Comparison of ENCODE assay signal across 29 cellular contexts in genomic region chr9:22157271-22157670, GRCh38.
DNase-seq lines count a peak whose midpoint lies in the region; ATAC-seq and TF ChIP-seq lines count a peak whose summit lies in the region.
"Had no signal": no experiment of that assay in that cellular context is flagged by ENCODE, and none has a peak within 500 bp of the region (broad histone marks: within the 10 kb centered on the region; RNA-seq: fewer than 3 reads in every experiment).

No MANE protein-coding gene starts in this region.

- peak overlapping the region in 6 of 11 experiments; percentile 14 to 88 (median 61); a peak in 9 of 22 replicates for H3K4me2 ChIP-seq in BLaER1 treated with 17β-estradiol and CSF1 and Interleukin-3, amounts not matched to agents 10 nM and 100 nM

- H3K36me3 ChIP-seq in BLaER1 treated with 17β-estradiol and CSF1 and Interleukin-3, amounts not matched to agents 10 nM and 100 nM = no peaks in the 10 kb centered on the region
- H3K36me3 ChIP-seq: right atrium auricular region, SJSA1 had no signal

- H3K4me3 Mint-ChIP-seq in mesothelial cell of epicardium = no peak overlapping the region
- H3K4me3 Mint-ChIP-seq: activated CD8-positive, alpha-beta T cell treated with anti-CD3 and anti-CD28 coated beads for 36 hours; activated naive CD4-positive, alpha-beta T cell treated with anti-CD3 and anti-CD28 coated beads, Interleukin-2, amount 50 U/mL, for 24 hours; activated T-helper 17 cell treated with anti-CD3 and anti-CD28 coated beads, Interleukin-2, amount 50 U/mL, for 72 hours; B cell; H9; neural crest cell had no signal

- H3K9ac ChIP-seq in BLaER1 treated with 17β-estradiol and CSF1 and Interleukin-3, amounts not matched to agents 10 nM and 100 nM = peak overlapping the region in 1 of 11 experiments; percentile 64; a peak in 1 of 22 replicates

- H3K27ac ChIP-seq in BLaER1 treated with 17β-estradiol and CSF1 and Interleukin-3, amounts not matched to agents 10 nM and 100 nM = peak overlapping the region in 5 of 11 experiments; percentile 80 to 97 (median 87); a peak in 7 of 22 replicates
- H3K27ac ChIP-seq: right atrium auricular region, SJSA1 had no signal

- peaks cover 62% of the 10 kb centered on the region for H3K4me1 Mint-ChIP-seq in mesothelial cell of epicardium
- H3K4me1 Mint-ChIP-seq: activated T-helper 17 cell treated with anti-CD3 and anti-CD28 coated beads, Interleukin-2, amount 50 U/mL, for 72 hours; H9 had no signal

- no peaks in the 10 kb centered on the region for H3K9me3 Mint-ChIP-seq in mesothelial cell of epicardium
- no peaks in the 10 kb centered on the region for H3K9me3 Mint-ChIP-seq in activated naive CD4-positive, alpha-beta T cell treated with anti-CD3 and anti-CD28 coated beads, Interleukin-2, amount 50 U/mL, for 72 hours
- H3K9me3 Mint-ChIP-seq: activated CD8-positive, alpha-beta T cell treated with anti-CD3 and anti-CD28 coated beads for 36 hours; activated naive CD4-positive, alpha-beta T cell treated with anti-CD3 and anti-CD28 coated beads, Interleukin-2, amount 50 U/mL, for 24 hours; activated T-helper 17 cell treated with anti-CD3 and anti-CD28 coated beads, Interleukin-2, amount 50 U/mL, for 72 hours; H9; neural crest cell had no signal

- peak overlapping the region; percentile 81 for H3K27ac Mint-ChIP-seq in mesothelial cell of epicardium
- H3K27ac Mint-ChIP-seq in activated naive CD4-positive, alpha-beta T cell treated with anti-CD3 and anti-CD28 coated beads, Interleukin-2, amount 50 U/mL, for 72 hours = no peak overlapping the region
- H3K27ac Mint-ChIP-seq: activated CD8-positive, alpha-beta T cell treated with anti-CD3 and anti-CD28 coated beads for 36 hours; activated naive CD4-positive, alpha-beta T cell treated with anti-CD3 and anti-CD28 coated beads, Interleukin-2, amount 50 U/mL, for 24 hours; activated T-helper 17 cell treated with anti-CD3 and anti-CD28 coated beads, Interleukin-2, amount 50 U/mL, for 72 hours; B cell; H9 had no signal

- no peaks in the 10 kb centered on the region for H4K20me1 ChIP-seq in BLaER1 treated with 17β-estradiol and CSF1 and Interleukin-3, amounts not matched to agents 10 nM and 100 nM

- H3K4me3 ChIP-seq in BLaER1 treated with 17β-estradiol and CSF1 and Interleukin-3, amounts not matched to agents 10 nM and 100 nM = no peak overlapping the region; a peak in 1 of 20 replicates
- H3K4me3 ChIP-seq in choroid plexus epithelial cell (ENCODE audit: low read depth, low read length) = no peak overlapping the region
- H3K4me3 ChIP-seq: right atrium auricular region, SJSA1 had no signal

- ATAC-seq in activated naive CD4-positive, alpha-beta T cell treated with anti-CD3 and anti-CD28 coated beads, Interleukin-2, amount 50 U/mL, for 72 hours = no peak
- ATAC-seq: activated CD8-positive, alpha-beta T cell treated with anti-CD3 and anti-CD28 coated beads for 36 hours; activated T-helper 17 cell treated with anti-CD3 and anti-CD28 coated beads, Interleukin-2, amount 50 U/mL, for 72 hours had no signal

- H3K36me3 Mint-ChIP-seq in mesothelial cell of epicardium = no peaks in the 10 kb centered on the region
- H3K36me3 Mint-ChIP-seq in activated naive CD4-positive, alpha-beta T cell treated with anti-CD3 and anti-CD28 coated beads, Interleukin-2, amount 50 U/mL, for 72 hours = no peaks in the 10 kb centered on the region
- H3K36me3 Mint-ChIP-seq: activated naive CD4-positive, alpha-beta T cell treated with anti-CD3 and anti-CD28 coated beads, Interleukin-2, amount 50 U/mL, for 24 hours had no signal

- no peaks in the 10 kb centered on the region for H3K9me3 ChIP-seq in BLaER1 treated with 17β-estradiol and CSF1 and Interleukin-3, amounts not matched to agents 10 nM and 100 nM (replicated peaks in 1 of 11)
- H3K9me3 ChIP-seq: right atrium auricular region, SJSA1 had no signal

- peak; percentile 43 for DNase-seq in OCI-M2 (lab: John Stamatoyannopoulos, UW; ENCODE audit: unreplicated experiment)
- peak; percentile 57 for DNase-seq in choroid plexus epithelial cell (ENCODE audit: low read depth)
- no peak for DNase-seq in mesothelial cell of epicardium (ENCODE audit: low spot score in 2 of 2, unreplicated experiment in 2 of 2)
- no peak for DNase-seq in GM19238 (ENCODE audit: insufficient read length, low spot score)
- no peak for DNase-seq in activated CD4-positive, alpha-beta T cell treated with anti-CD3 and anti-CD28 coated beads for 48 hours
- no peak for DNase-seq in activated naive CD4-positive, alpha-beta T cell treated with anti-CD3 and anti-CD28 coated beads, Interleukin-2, amount 50 U/mL, for 72 hours (ENCODE audit: low spot score in 2 of 2)
- DNase-seq in NCI-H510A treated with DMSO at 0.1 percent for 48 hours (lab: John Stamatoyannopoulos, UW) = no peak
- DNase-seq: activated CD4-positive, CD25-positive, alpha-beta regulatory T cell treated with anti-CD3 and anti-CD28 coated beads, Interleukin-2, amount 50 U/mL, for 72 hours; activated CD8-positive, alpha-beta T cell treated with anti-CD3 and anti-CD28 coated beads for 36 hours; anterior cingulate cortex; central memory CD4-positive, alpha-beta T cell; DMS53; H9; islet precursor cell; Karpas-422; NCI-H1436; NCI-H510A; NK-92 treated with Interleukin-12 subunit alpha and Interleukin-12 subunit beta, amount 100 ng/mL, for 24 hours; stimulated activated CD4-positive, alpha-beta T cell treated with anti-CD3 and anti-CD28 coated beads, Interleukin-12 subunit alpha, Interleukin-12 subunit beta, amount 100 ng/mL, for 4 hours; stimulated activated CD4-positive, alpha-beta T cell treated with anti-CD3 and anti-CD28 coated beads, Interleukin-4, amount 100 ng/mL, for 1 hour; T-helper 2 cell; trophoblast cell had no signal

- H3K27me3 Mint-ChIP-seq in mesothelial cell of epicardium (ENCODE audit: low read depth) = no peaks in the 10 kb centered on the region
- H3K27me3 Mint-ChIP-seq: activated naive CD4-positive, alpha-beta T cell treated with anti-CD3 and anti-CD28 coated beads, Interleukin-2, amount 50 U/mL, for 24 hours; B cell had no signal

- H3K27me3 ChIP-seq in BLaER1 treated with 17β-estradiol and CSF1 and Interleukin-3, amounts not matched to agents 10 nM and 100 nM = no peaks in the 10 kb centered on the region
- H3K27me3 ChIP-seq: right atrium auricular region, SJSA1 had no signal

- peaks cover 0 to 87% (median 37%) of the 10 kb centered on the region in 10 experiments; a peak in 16 of 20 replicates for H3K4me1 ChIP-seq in BLaER1 treated with 17β-estradiol and CSF1 and Interleukin-3, amounts not matched to agents 10 nM and 100 nM

- TF ChIP-seq CTCF in choroid plexus epithelial cell (conservative IDR thresholded peaks at IDR 0.05; ENCODE audit: low read depth, low read length) (no peak), mesothelial cell of epicardium (IDR thresholded peaks at IDR 0.05; ENCODE audit: unreplicated experiment) (no peak)

Comparison
In these comparisons a context has a peak if more than half of its experiments do, and no peak if none do; other contexts are left out.
1. DNase-seq: peak in OCI-M2 (single experiment) and choroid plexus epithelial cell (single experiment); none in mesothelial cell of epicardium (0 of 2), GM19238 (single experiment), activated CD4-positive, alpha-beta T cell treated with anti-CD3 and anti-CD28 coated beads for 48 hours (single experiment), activated naive CD4-positive, alpha-beta T cell treated with anti-CD3 and anti-CD28 coated beads, Interleukin-2, amount 50 U/mL, for 72 hours (0 of 2) and NCI-H510A treated with DMSO at 0.1 percent for 48 hours (single experiment).